In the genomic region with DNA sequence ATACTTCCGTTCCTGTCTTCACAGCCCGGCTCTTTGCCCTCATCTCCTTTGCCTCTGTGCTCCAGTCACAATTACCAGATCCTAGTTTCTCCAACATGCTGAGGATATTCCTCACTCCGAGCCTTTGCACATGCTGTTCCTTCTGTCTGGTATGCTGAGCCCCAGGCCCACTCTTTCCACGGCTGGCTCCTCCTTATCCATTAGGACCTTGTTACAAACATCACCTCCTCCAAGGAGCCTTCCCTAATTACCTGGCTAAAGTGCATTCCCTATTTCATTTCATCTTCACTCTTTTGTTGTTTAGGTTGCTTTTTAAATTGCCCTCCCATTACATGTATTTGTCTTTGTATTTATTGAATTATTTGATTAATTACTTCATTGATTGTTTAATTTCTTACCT, we compare ENCODE assay signal across 29 cellular contexts. TPM values are rescaled to one million over a fixed set of nuclear protein-coding genes. Genes with fewer than 3 reads are reported as not detected.
DNase-seq lines count a peak whose midpoint lies in the region; ATAC-seq lines count a peak whose summit lies in the region.
"Had no signal": no experiment of that assay in that cellular context is flagged by ENCODE, and none has a peak within 500 bp of the region (broad histone marks: within the 10 kb centered on the region; RNA-seq: fewer than 3 reads in every experiment).

No MANE protein-coding gene starts in this region.

- H3K9me3 Mint-ChIP-seq in stimulated activated naive CD8-positive, alpha-beta T cell treated with anti-CD3 and anti-CD28 coated beads, Interleukin-15, Interleukin-2, amounts not matched to agents 100 ng/mL and 50 ng/mL, for 24 hours = no peaks in the 10 kb centered on the region
- H3K9me3 Mint-ChIP-seq: activated CD4-positive, alpha-beta memory T cell treated with anti-CD3 and anti-CD28 coated beads for 36 hours; brain had no signal

- no peaks in the 10 kb centered on the region for H3K36me3 Mint-ChIP-seq in stimulated activated naive CD8-positive, alpha-beta T cell treated with anti-CD3 and anti-CD28 coated beads, Interleukin-15, Interleukin-2, amounts not matched to agents 100 ng/mL and 50 ng/mL, for 24 hours (ENCODE audit: low read depth)
- H3K36me3 Mint-ChIP-seq: activated CD4-positive, alpha-beta memory T cell treated with anti-CD3 and anti-CD28 coated beads for 36 hours; brain had no signal

- no peaks in the 10 kb centered on the region for H3K27me3 Mint-ChIP-seq in stimulated activated naive CD8-positive, alpha-beta T cell treated with anti-CD3 and anti-CD28 coated beads, Interleukin-15, Interleukin-2, amounts not matched to agents 100 ng/mL and 50 ng/mL, for 24 hours
- H3K27me3 Mint-ChIP-seq: activated CD4-positive, alpha-beta memory T cell treated with anti-CD3 and anti-CD28 coated beads for 36 hours had no signal

- no peak for ATAC-seq in activated CD4-positive, CD25-positive, alpha-beta regulatory T cell treated with anti-CD3 and anti-CD28 coated beads, Interleukin-2, amount 50 U/mL, for 24 hours
- no peak for ATAC-seq in stimulated activated naive CD8-positive, alpha-beta T cell treated with anti-CD3 and anti-CD28 coated beads, Interleukin-15, Interleukin-2, amounts not matched to agents 100 U/mL and 50 U/mL, for 24 hours
- ATAC-seq in GM21390 (IDR thresholded peaks at IDR 0.05; ENCODE audit: unreplicated experiment) = no peak

- DNase-seq in activated CD4-positive, CD25-positive, alpha-beta regulatory T cell treated with anti-CD3 and anti-CD28 coated beads, Interleukin-2, amount 50 U/mL, for 72 hours = peak; percentile 11
- no peak for DNase-seq in stimulated activated naive CD8-positive, alpha-beta T cell treated with anti-CD3 and anti-CD28 coated beads, Interleukin-15, Interleukin-2, amounts not matched to agents 100 U/mL and 50 U/mL, for 24 hours
- DNase-seq in mesenteric fat pad (ENCODE audit: low spot score) = peak; percentile 8
- DNase-seq in T-helper 2 cell = no peak
- DNase-seq in kidney glomerular epithelial cell (lab: John Stamatoyannopoulos, UW) = no peak
- DNase-seq: activated CD4-positive, alpha-beta memory T cell treated with anti-CD3 and anti-CD28 coated beads for 36 hours; activated CD4-positive, alpha-beta T cell treated with anti-CD3 and anti-CD28 coated beads for 1 hour; activated naive CD4-positive, alpha-beta T cell; amniotic stem cell; C1 segment of cervical spinal cord; COR-L47; DMS79 treated with DMSO at 0.1 percent for 48 hours; effector CD4-positive, alpha-beta T cell; GDM1; HCEC 1CT; KG1; left ventricle myocardium inferior; mesendoderm; MG63; NCI-H2029; NCI-H526 treated with DMSO at 0.1 percent for 48 hours; SHP77 treated with DMSO at 0.1 percent for 48 hours; transverse colon had no signal

- H3K4me1 Mint-ChIP-seq in stimulated activated naive CD8-positive, alpha-beta T cell treated with anti-CD3 and anti-CD28 coated beads, Interleukin-15, Interleukin-2, amounts not matched to agents 100 ng/mL and 50 ng/mL, for 24 hours (ENCODE audit: low read depth) = peaks cover 71% of the 10 kb centered on the region

- H3K4me3 Mint-ChIP-seq in stimulated activated naive CD8-positive, alpha-beta T cell treated with anti-CD3 and anti-CD28 coated beads, Interleukin-15, Interleukin-2, amounts not matched to agents 100 ng/mL and 50 ng/mL, for 24 hours = no peak overlapping the region
- H3K4me3 Mint-ChIP-seq: activated CD4-positive, alpha-beta memory T cell treated with anti-CD3 and anti-CD28 coated beads for 36 hours; brain had no signal

- peak overlapping the region; percentile 82 for H3K27ac Mint-ChIP-seq in stimulated activated naive CD8-positive, alpha-beta T cell treated with anti-CD3 and anti-CD28 coated beads, Interleukin-15, Interleukin-2, amounts not matched to agents 100 ng/mL and 50 ng/mL, for 24 hours

RNA-seq across cellular contexts. Expression of a gene that starts 14.9 kb away (rescaled TPM):
- total RNA-seq in mesenteric fat pad = 96.3 TPM

RNA-seq across cellular contexts. Expression of a gene that starts 54.6 kb away (rescaled TPM):
- total RNA-seq in mesenteric fat pad = 13.3 TPM
- total RNA-seq: activated CD4-positive, alpha-beta memory T cell treated with anti-CD3 and anti-CD28 coated beads for 36 hours; myocyte; T-helper 2 cell treated with Interferon-gamma antibody and Interleukin-4, amounts not matched to agents 100 ng/mL and 5 ng/mL, for 36 hours had no signal

Comparison
In these comparisons a context has a peak if more than half of its experiments do, and no peak if none do; other contexts are left out.
1. DNase-seq: peak in activated CD4-positive, CD25-positive, alpha-beta regulatory T cell treated with anti-CD3 and anti-CD28 coated beads, Interleukin-2, amount 50 U/mL, for 72 hours (single experiment) and mesenteric fat pad (single experiment); none in stimulated activated naive CD8-positive, alpha-beta T cell treated with anti-CD3 and anti-CD28 coated beads, Interleukin-15, Interleukin-2, amounts not matched to agents 100 U/mL and 50 U/mL, for 24 hours (single experiment), T-helper 2 cell (0 of 5) and kidney glomerular epithelial cell (single experiment).